In genomic region chr2:17752892-17753802, GRCh38 we compare ENCODE assay signal across 1 cellular context.
TF ChIP-seq lines count a peak whose summit lies in the region.

No MANE protein-coding gene starts in this region.

TF ChIP-seq in GM12878, 131 proteins besides CTCF, POLR2A, EP300 and RAD21 (continued from another document):
- TF ChIP-seq, protein P1, sequence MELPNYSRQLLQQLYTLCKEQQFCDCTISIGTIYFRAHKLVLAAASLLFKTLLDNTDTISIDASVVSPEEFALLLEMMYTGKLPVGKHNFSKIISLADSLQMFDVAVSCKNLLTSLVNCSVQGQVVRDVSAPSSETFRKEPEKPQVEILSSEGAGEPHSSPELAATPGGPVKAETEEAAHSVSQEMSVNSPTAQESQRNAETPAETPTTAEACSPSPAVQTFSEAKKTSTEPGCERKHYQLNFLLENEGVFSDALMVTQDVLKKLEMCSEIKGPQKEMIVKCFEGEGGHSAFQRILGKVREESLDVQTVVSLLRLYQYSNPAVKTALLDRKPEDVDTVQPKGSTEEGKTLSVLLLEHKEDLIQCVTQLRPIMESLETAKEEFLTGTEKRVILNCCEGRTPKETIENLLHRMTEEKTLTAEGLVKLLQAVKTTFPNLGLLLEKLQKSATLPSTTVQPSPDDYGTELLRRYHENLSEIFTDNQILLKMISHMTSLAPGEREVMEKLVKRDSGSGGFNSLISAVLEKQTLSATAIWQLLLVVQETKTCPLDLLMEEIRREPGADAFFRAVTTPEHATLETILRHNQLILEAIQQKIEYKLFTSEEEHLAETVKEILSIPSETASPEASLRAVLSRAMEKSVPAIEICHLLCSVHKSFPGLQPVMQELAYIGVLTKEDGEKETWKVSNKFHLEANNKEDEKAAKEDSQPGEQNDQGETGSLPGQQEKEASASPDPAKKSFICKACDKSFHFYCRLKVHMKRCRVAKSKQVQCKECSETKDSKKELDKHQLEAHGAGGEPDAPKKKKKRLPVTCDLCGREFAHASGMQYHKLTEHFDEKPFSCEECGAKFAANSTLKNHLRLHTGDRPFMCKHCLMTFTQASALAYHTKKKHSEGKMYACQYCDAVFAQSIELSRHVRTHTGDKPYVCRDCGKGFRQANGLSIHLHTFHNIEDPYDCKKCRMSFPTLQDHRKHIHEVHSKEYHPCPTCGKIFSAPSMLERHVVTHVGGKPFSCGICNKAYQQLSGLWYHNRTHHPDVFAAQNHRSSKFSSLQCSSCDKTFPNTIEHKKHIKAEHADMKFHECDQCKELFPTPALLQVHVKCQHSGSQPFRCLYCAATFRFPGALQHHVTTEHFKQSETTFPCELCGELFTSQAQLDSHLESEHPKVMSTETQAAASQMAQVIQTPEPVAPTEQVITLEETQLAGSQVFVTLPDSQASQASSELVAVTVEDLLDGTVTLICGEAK (IDR thresholded peaks at IDR 0.05; ENCODE audit: borderline replicate concordance) = no peak
- no peak for TF ChIP-seq SUZ12 (IDR thresholded peaks at IDR 0.05; ENCODE audit: unreplicated experiment)
- no peak for TF ChIP-seq ATF7 (IDR thresholded peaks at IDR 0.05; ENCODE audit: low read depth)
- peak; percentile 49; the same call in 1 of the 2 replicates for TF ChIP-seq ZNF687 (IDR thresholded peaks at IDR 0.05)
- peak; percentile 54; the same call in 1 of the 2 replicates for TF ChIP-seq SMARCA5 (IDR thresholded peaks at IDR 0.05)
- TF ChIP-seq TCF3 (IDR thresholded peaks at IDR 0.05; ENCODE audit: borderline replicate concordance, insufficient read depth, low read depth, low read length) = 0 out of 2 replicates have a peak, but pooled peaks have one; percentile 32
- peak; percentile 39; the same call in 1 of the 2 replicates for TF ChIP-seq RUNX3 (IDR thresholded peaks at IDR 0.05; ENCODE audit: low read length)
- no peak for TF ChIP-seq ZBED1 (IDR thresholded peaks at IDR 0.05; ENCODE audit: borderline replicate concordance)
- TF ChIP-seq, protein P2, sequence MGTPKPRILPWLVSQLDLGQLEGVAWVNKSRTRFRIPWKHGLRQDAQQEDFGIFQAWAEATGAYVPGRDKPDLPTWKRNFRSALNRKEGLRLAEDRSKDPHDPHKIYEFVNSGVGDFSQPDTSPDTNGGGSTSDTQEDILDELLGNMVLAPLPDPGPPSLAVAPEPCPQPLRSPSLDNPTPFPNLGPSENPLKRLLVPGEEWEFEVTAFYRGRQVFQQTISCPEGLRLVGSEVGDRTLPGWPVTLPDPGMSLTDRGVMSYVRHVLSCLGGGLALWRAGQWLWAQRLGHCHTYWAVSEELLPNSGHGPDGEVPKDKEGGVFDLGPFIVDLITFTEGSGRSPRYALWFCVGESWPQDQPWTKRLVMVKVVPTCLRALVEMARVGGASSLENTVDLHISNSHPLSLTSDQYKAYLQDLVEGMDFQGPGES (IDR thresholded peaks at IDR 0.05) = no peak
- no peak for TF ChIP-seq GABPA (IDR thresholded peaks at IDR 0.05; ENCODE audit: low read depth)
- no peak for TF ChIP-seq RBBP5 (conservative IDR thresholded peaks at IDR 0.05)
- TF ChIP-seq BACH1 (IDR thresholded peaks at IDR 0.05; ENCODE audit: borderline replicate concordance) = peak; percentile 50; the same call in 1 of the 2 replicates
- TF ChIP-seq GATAD2B (conservative IDR thresholded peaks at IDR 0.05; ENCODE audit: low read depth) = peak; percentile 83
- TF ChIP-seq LARP7 (IDR thresholded peaks at IDR 0.05) = peak; percentile 90; the same call in 1 of the 2 replicates
- no peak for TF ChIP-seq SKIL (IDR thresholded peaks at IDR 0.05; ENCODE audit: low read depth, poor library complexity, severe bottlenecking)
- peak; percentile 88 for TF ChIP-seq DPF2 (IDR thresholded peaks at IDR 0.05)
- TF ChIP-seq POU2F2 (IDR thresholded peaks at IDR 0.05; ENCODE audit: borderline replicate concordance, low read depth, low read length) = peak; percentile 68; the same call in 1 of the 3 replicates
- no peak for TF ChIP-seq RFX5 (IDR thresholded peaks at IDR 0.05; ENCODE audit: low read depth, low read length)
- peak; percentile 83 for TF ChIP-seq MEF2B (IDR thresholded peaks at IDR 0.05; ENCODE audit: partially characterized antibody, poor library complexity, severe bottlenecking)
- no peak for TF ChIP-seq KAT2A (conservative IDR thresholded peaks at IDR 0.05; ENCODE audit: control insufficient read depth, low read depth, low read length)
- TF ChIP-seq IKZF1 (conservative IDR thresholded peaks at IDR 0.05) = peak; percentile 81
- peak; percentile 89 for TF ChIP-seq NKRF (conservative IDR thresholded peaks at IDR 0.05)
- TF ChIP-seq RB1 (IDR thresholded peaks at IDR 0.05; ENCODE audit: borderline replicate concordance) = peak; percentile 87; the same call in 1 of the 2 replicates
- TF ChIP-seq ETV6 (conservative IDR thresholded peaks at IDR 0.05 in 1 of 2, IDR thresholded peaks at IDR 0.05 in 1 of 2; ENCODE audit: borderline replicate concordance in 1 of 2, low read depth in 1 of 2) = no peak
- TF ChIP-seq, protein P3, sequence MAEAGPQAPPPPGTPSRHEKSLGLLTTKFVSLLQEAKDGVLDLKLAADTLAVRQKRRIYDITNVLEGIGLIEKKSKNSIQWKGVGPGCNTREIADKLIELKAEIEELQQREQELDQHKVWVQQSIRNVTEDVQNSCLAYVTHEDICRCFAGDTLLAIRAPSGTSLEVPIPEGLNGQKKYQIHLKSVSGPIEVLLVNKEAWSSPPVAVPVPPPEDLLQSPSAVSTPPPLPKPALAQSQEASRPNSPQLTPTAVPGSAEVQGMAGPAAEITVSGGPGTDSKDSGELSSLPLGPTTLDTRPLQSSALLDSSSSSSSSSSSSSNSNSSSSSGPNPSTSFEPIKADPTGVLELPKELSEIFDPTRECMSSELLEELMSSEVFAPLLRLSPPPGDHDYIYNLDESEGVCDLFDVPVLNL (IDR thresholded peaks at IDR 0.05; ENCODE audit: low read depth, low read length) = peak; percentile 69
TF ChIP-seq in GM12878: peak in this region for 22.
